Comparison of ENCODE assay signal across 22 cellular contexts in the genomic region with DNA sequence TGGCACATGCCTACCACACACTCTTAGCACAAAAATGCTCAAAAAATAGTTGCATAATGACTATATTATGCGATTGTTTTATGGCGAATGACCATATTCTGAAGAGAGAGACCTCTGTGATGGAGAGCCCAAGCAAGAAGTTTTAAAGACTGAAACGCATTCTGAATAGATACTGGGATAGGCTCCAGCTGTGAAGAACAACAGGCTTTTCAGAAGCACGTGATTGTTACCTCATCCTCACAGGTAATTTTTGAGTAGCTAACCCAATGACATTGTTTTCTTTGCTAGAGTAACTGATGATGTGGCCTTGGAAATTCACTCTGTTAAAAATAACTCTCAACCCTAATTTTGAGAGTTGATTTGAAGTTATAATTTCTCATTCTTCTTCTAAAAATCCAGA. TPM values are rescaled to one million over a fixed set of nuclear protein-coding genes. Genes with fewer than 3 reads are reported as not detected.
DNase-seq lines count a peak whose midpoint lies in the region; ATAC-seq and TF ChIP-seq lines count a peak whose summit lies in the region.
"Had no signal": no experiment of that assay in that cellular context is flagged by ENCODE, and none has a peak within 500 bp of the region (broad histone marks: within the 10 kb centered on the region; RNA-seq: fewer than 3 reads in every experiment).

No MANE protein-coding gene starts in this region.

- no peak overlapping the region for H3K18ac ChIP-seq in neuronal stem cell (ENCODE audit: low read length)

- H2AFZ ChIP-seq in DND-41 (ENCODE audit: low read depth, low read length), result peak overlapping the region; percentile 25; the same call in 1 of the 2 replicates
- H2AFZ ChIP-seq in MM.1S (ENCODE audit: low read length), result 0 out of 2 replicates have a peak overlapping the region, but pooled peaks have one; percentile 6
- H2AFZ ChIP-seq in neuronal stem cell (ENCODE audit: low read length), result peak overlapping the region; percentile 66
- no peak overlapping the region for H2AFZ ChIP-seq in GM23248

- no peak overlapping the region for H3K4me3 ChIP-seq in DND-41 (ENCODE audit: low read depth in 1 of 2, low read length in 2 of 2)
- H3K4me3 ChIP-seq in MM.1S (ENCODE audit: low read length), result no peak overlapping the region
- H3K4me3 ChIP-seq in endodermal cell (ENCODE audit: low read length), result no peak overlapping the region
- H3K4me3 ChIP-seq in neuronal stem cell (ENCODE audit: low read length in 2 of 2), result no peak overlapping the region
- H3K4me3 ChIP-seq in right lobe of liver, result no peak overlapping the region
- no peak overlapping the region for H3K4me3 ChIP-seq in GM23248
- H3K4me3 ChIP-seq: SJSA1 had no signal

- 52 to 80% methylated on average over 3 to 4 of the region's 4 CpGs for WGBS in endodermal cell (ENCODE audit: insufficient coverage in 1 of 2, insufficient read length in 1 of 2), 2 experiments
- no CpG with 5 or more reads among the region's 4 CpGs for WGBS in neuronal stem cell (ENCODE audit: extremely low coverage in 2 of 2, insufficient read length in 2 of 2, insufficient replicate concordance in 1 of 2), 2 donors
- WGBS in right lobe of liver (ENCODE audit: insufficient coverage, low coverage, low lambda C conversion rate, missing lambda C conversion rate), result 54% methylated on average over 4 of the region's 4 CpGs
- WGBS in GM23248 (ENCODE audit: low coverage in 1 of 2, low lambda C conversion rate in 2 of 2, missing lambda C conversion rate in 2 of 2), 2 experiments, result 63 to 65% methylated on average over 4 of the region's 4 CpGs

- H3K27ac Mint-ChIP-seq in endodermal cell, result peak overlapping the region; percentile 53

- H2BK5ac ChIP-seq in neuronal stem cell (ENCODE audit: low read length), result no peak overlapping the region

- H4K8ac ChIP-seq in neuronal stem cell (ENCODE audit: low read depth, low read length), result no peak overlapping the region

- peaks cover 3% of the 10 kb centered on the region for H3K79me1 ChIP-seq in neuronal stem cell (ENCODE audit: low read depth, low read length)

- H3K4ac ChIP-seq in neuronal stem cell (ENCODE audit: low read length), result no peak overlapping the region

- H2AK5ac ChIP-seq in neuronal stem cell (ENCODE audit: low read depth, low read length), result no peak overlapping the region

- no peak overlapping the region for H3K9ac ChIP-seq in DND-41 (ENCODE audit: low read depth, low read length)
- H3K9ac ChIP-seq in MM.1S (ENCODE audit: low read length), result no peak overlapping the region
- no peak overlapping the region for H3K9ac ChIP-seq in endodermal cell (ENCODE audit: extremely low read depth, low read length, poor library complexity, severe bottlenecking)
- no peak overlapping the region for H3K9ac ChIP-seq in neuronal stem cell (ENCODE audit: low read depth, low read length, poor library complexity)
- no peak overlapping the region for H3K9ac ChIP-seq in GM23248

- peaks cover 19% of the 10 kb centered on the region for H3K4me1 Mint-ChIP-seq in endodermal cell

- H3K4me1 ChIP-seq in DND-41 (ENCODE audit: insufficient read depth, low read length) (peaks cover 29% of the 10 kb centered on the region), MM.1S (ENCODE audit: low read length) (peaks cover 26% of the 10 kb centered on the region), endodermal cell (ENCODE audit: control insufficient read depth, insufficient read depth, low read length) (peaks cover 3% of the 10 kb centered on the region), neuronal stem cell (ENCODE audit: control insufficient read depth in 2 of 2, insufficient read depth in 1 of 2, low read depth in 1 of 2, low read length in 2 of 2) (peaks cover 0 to 3% of the 10 kb centered on the region in 2 donors), right lobe of liver (peaks cover 0 to 18% (median 5%) of the 10 kb centered on the region in 4 donors), GM23248 (ENCODE audit: insufficient read depth) (peaks cover 18% of the 10 kb centered on the region)

- H3K27me3 ChIP-seq in DND-41 (ENCODE audit: insufficient read depth, low read length, poor library complexity) (no peaks in the 10 kb centered on the region), MM.1S (replicated peaks; ENCODE audit: insufficient read depth, low read length) (no peaks in the 10 kb centered on the region), endodermal cell (ENCODE audit: control insufficient read depth, insufficient read depth, low read length, poor library complexity, severe bottlenecking) (no peaks in the 10 kb centered on the region), neuronal stem cell (ENCODE audit: control insufficient read depth in 3 of 3, insufficient read depth in 3 of 3, low read depth in 1 of 3, low read length in 3 of 3) (no peaks in the 10 kb centered on the region), right lobe of liver (no peaks in the 10 kb centered on the region), GM23248 (replicated peaks; ENCODE audit: insufficient read depth) (no peaks in the 10 kb centered on the region)
- H3K27me3 ChIP-seq: SJSA1 had no signal

- no peak for TF ChIP-seq POLR2A in right lobe of liver (IDR thresholded peaks at IDR 0.05)

- no peak overlapping the region for H2BK120ac ChIP-seq in neuronal stem cell (ENCODE audit: low read depth, low read length)

- intact Hi-C loops in right lobe of liver (cut with DNase I), result no loop called here

- H3K14ac ChIP-seq in neuronal stem cell (ENCODE audit: low read length), result no peak overlapping the region

- H3K36me3 ChIP-seq in DND-41 (ENCODE audit: insufficient read depth, low read length) (peaks cover 17% of the 10 kb centered on the region), MM.1S (replicated peaks; ENCODE audit: insufficient read depth, low read length) (peaks cover 4% of the 10 kb centered on the region; the same call in 1 of the 2 replicates), endodermal cell (ENCODE audit: control insufficient read depth, insufficient read depth, low read length) (peaks cover 9% of the 10 kb centered on the region), neuronal stem cell (replicated peaks in 1 of 2; ENCODE audit: control insufficient read depth in 2 of 2, insufficient read depth in 2 of 2, low read length in 2 of 2) (peaks cover 0 to 17% of the 10 kb centered on the region in 2 donors), right lobe of liver (no peaks in the 10 kb centered on the region), GM23248 (ENCODE audit: low read depth) (peaks cover 3% of the 10 kb centered on the region)

- H2BK12ac ChIP-seq in neuronal stem cell (ENCODE audit: low read length), result no peak overlapping the region

- peaks cover 5% of the 10 kb centered on the region for H3K9me3 Mint-ChIP-seq in endodermal cell

- H3K9me2 ChIP-seq in MM.1S (replicated peaks; ENCODE audit: insufficient read depth, low read length) (no peaks in the 10 kb centered on the region), GM23248 (ENCODE audit: insufficient read depth) (no peaks in the 10 kb centered on the region)

- H3K4me2 ChIP-seq in DND-41 (ENCODE audit: insufficient read depth, low read length) (no peak overlapping the region), MM.1S (ENCODE audit: low read depth, low read length) (no peak overlapping the region), neuronal stem cell (ENCODE audit: insufficient read depth, low read length, poor library complexity, severe bottlenecking) (no peak overlapping the region), GM23248 (ENCODE audit: unreplicated experiment) (no peak overlapping the region)

- TF ChIP-seq CTCF in DND-41 (IDR thresholded peaks at IDR 0.05; ENCODE audit: borderline replicate concordance, extremely low read depth, low read length, poor library complexity, severe bottlenecking), result no peak
- TF ChIP-seq CTCF in MM.1S (IDR thresholded peaks at IDR 0.05; ENCODE audit: low read length), result no peak
- TF ChIP-seq CTCF in endodermal cell (conservative IDR thresholded peaks at IDR 0.05), result no peak
- no peak for TF ChIP-seq CTCF in right lobe of liver (IDR thresholded peaks at IDR 0.05)

- H3K4me3 Mint-ChIP-seq in endodermal cell, result no peak overlapping the region

- no peak overlapping the region for H4K91ac ChIP-seq in neuronal stem cell (ENCODE audit: low read depth, low read length, poor library complexity)

- H3K27ac ChIP-seq in DND-41 (ENCODE audit: low read length) (no peak overlapping the region), MM.1S (ENCODE audit: low read length) (peak overlapping the region; percentile 76; the same call in 1 of the 2 replicates), endodermal cell (ENCODE audit: low read depth, low read length) (no peak overlapping the region), neuronal stem cell (replicated peaks; ENCODE audit: low read length) (no peak overlapping the region), right lobe of liver (no peak overlapping the region), GM23248 (no peak overlapping the region)
- H3K27ac ChIP-seq: C4-2B, SJSA1 had no signal

- no peak overlapping the region for H2BK15ac ChIP-seq in neuronal stem cell (ENCODE audit: low read length)

- H3K9me3 ChIP-seq in DND-41 (ENCODE audit: insufficient read depth, low read length, severe bottlenecking), result no peaks in the 10 kb centered on the region
- H3K9me3 ChIP-seq in MM.1S (replicated peaks; ENCODE audit: insufficient read depth, low read length), result no peaks in the 10 kb centered on the region
- no peaks in the 10 kb centered on the region for H3K9me3 ChIP-seq in endodermal cell (ENCODE audit: control insufficient read depth, low read length)
- no peaks in the 10 kb centered on the region for H3K9me3 ChIP-seq in neuronal stem cell (replicated peaks in 1 of 2; ENCODE audit: control insufficient read depth in 2 of 2, insufficient read depth in 1 of 2, low read depth in 1 of 2, low read length in 2 of 2)
- no peaks in the 10 kb centered on the region for H3K9me3 ChIP-seq in right lobe of liver
- no peaks in the 10 kb centered on the region for H3K9me3 ChIP-seq in GM23248 (ENCODE audit: low read depth)
- H3K9me3 ChIP-seq: Caco-2, SJSA1 had no signal

- DNase-seq in DND-41 (no peak), MM.1S (no peak), endodermal cell (no peak), neuronal stem cell (ENCODE audit: low spot score) (no peak), right lobe of liver (no peak), LoVo (ENCODE audit: low spot score) (no peak), GM23248 (no peak)
- DNase-seq: ACHN, Caco-2, DMS 273 treated with DMSO at 0.1 percent for 48 hours, Kasumi-1, NCI-H1092, NCI-H1436 treated with DMSO at 0.1 percent for 48 hours, NCI-H2029 treated with DMSO at 0.1 percent for 48 hours, NCI-H345, NCI-H524 treated with DMSO at 0.1 percent for 48 hours, NCI-H82, OCI-M1, T-helper 2 cell had no signal

- in situ Hi-C loops in GM23248 (cut with MboI), result no loop called here

- peaks cover 32% of the 10 kb centered on the region for H3K79me2 ChIP-seq in DND-41 (ENCODE audit: insufficient read depth, low read length)
- peaks cover 28% of the 10 kb centered on the region for H3K79me2 ChIP-seq in MM.1S (ENCODE audit: low read length)
- H3K79me2 ChIP-seq in GM23248 (ENCODE audit: insufficient read depth), result peaks cover 29% of the 10 kb centered on the region

- peaks cover 27% of the 10 kb centered on the region for H3F3A ChIP-seq in MM.1S (ENCODE audit: insufficient read depth, low read length)
- H3F3A ChIP-seq in GM23248 (ENCODE audit: insufficient read depth), result no peaks in the 10 kb centered on the region

- no peak for ATAC-seq in DND-41 (ENCODE audit: insufficient read depth, low read depth)
- no peak for ATAC-seq in right lobe of liver
- ATAC-seq: Right ventricle myocardium inferior had no signal

- no peaks in the 10 kb centered on the region for H3K27me3 Mint-ChIP-seq in endodermal cell (ENCODE audit: insufficient read depth)

- H4K20me1 ChIP-seq in DND-41 (ENCODE audit: insufficient read depth, low read length) (peaks cover 6% of the 10 kb centered on the region; the same call in 1 of the 2 replicates), MM.1S (ENCODE audit: insufficient read depth, low read length) (no peaks in the 10 kb centered on the region), GM23248 (ENCODE audit: insufficient read depth) (no peaks in the 10 kb centered on the region)

- H3K23ac ChIP-seq in neuronal stem cell (ENCODE audit: low read depth, low read length, poor library complexity), result no peak overlapping the region

- peaks cover 4% of the 10 kb centered on the region for H3K36me3 Mint-ChIP-seq in endodermal cell (ENCODE audit: low read depth)

RNA-seq across cellular contexts. Expression of a gene that starts 2.0 kb away (rescaled TPM):
- total RNA-seq in endodermal cell (10 to 100 TPM; 63.6 to 70.4 TPM), right lobe of liver (10 to 100 TPM; 20.5 to 35.1 (median 24.6) TPM)
- 51.9 TPM for polyA plus RNA-seq in endodermal cell (2013, experiment 1 of 2)
- polyA plus RNA-seq in endodermal cell (2013, experiment 2 of 2), result 54.8 TPM
- 50.3 TPM for polyA plus RNA-seq in neuronal stem cell (2013, experiment 1 of 2)
- 55.4 TPM for polyA plus RNA-seq in neuronal stem cell (2013, experiment 2 of 2)
- total RNA-seq in GM23248 (2014; rRNA removed; shearing (Covaris generic)), result 44.5 and 46.3 TPM in 2 replicates
- polyA plus RNA-seq in GM23248 (2016; fragmentation: Nextera tagmentation; extraction: Ambion mirVana), result 33.1 and 35.8 TPM in 2 replicates
